ENCODE assay signal across 16 cellular contexts in genomic region chr2:224780814-224781213, GRCh38.
"Had no signal": no experiment of that assay in that cellular context is flagged by ENCODE, and none has a peak within 500 bp of the region (broad histone marks: within the 10 kb centered on the region; RNA-seq: fewer than 3 reads in every experiment).

No MANE protein-coding gene starts in this region.

- H3K4me1 ChIP-seq: heart right ventricle, left ventricle myocardium inferior, right atrium auricular region, suprapubic skin, upper lobe of left lung had no signal

- H3K4me1 Mint-ChIP-seq: activated naive CD8-positive, alpha-beta T cell treated with anti-CD3 and anti-CD28 coated beads, Interleukin-2, amount 10 ng/mL, durations not matched to agents 7 days and 5 days had no signal

- H3K36me3 Mint-ChIP-seq: WTC11 had no signal

- ATAC-seq: heart right ventricle; stimulated activated memory B cell treated with anti-CD40 and anti-IgM and Interleukin-4, amounts not matched to agents 10 μg/mL and 1 μg/mL and 100 μg/mL, for 72 hours; WTC11 had no signal

- H3K4me3 Mint-ChIP-seq: activated naive CD8-positive, alpha-beta T cell treated with anti-CD3 and anti-CD28 coated beads, Interleukin-2, amount 10 ng/mL, durations not matched to agents 7 days and 5 days; stimulated activated memory B cell treated with anti-CD40 and anti-IgM and Interleukin-4, amounts not matched to agents 10 μg/mL and 1 μg/mL and 100 μg/mL, for 72 hours; T-cell; WTC11 had no signal

- H3K9me3 Mint-ChIP-seq: activated naive CD8-positive, alpha-beta T cell treated with anti-CD3 and anti-CD28 coated beads, Interleukin-2, amount 10 ng/mL, durations not matched to agents 7 days and 5 days; stimulated activated memory B cell treated with anti-CD40 and anti-IgM and Interleukin-4, amounts not matched to agents 10 μg/mL and 1 μg/mL and 100 μg/mL, for 72 hours; T-cell; WTC11 had no signal

- H3K9me3 ChIP-seq: esophagus squamous epithelium, heart right ventricle, left ventricle myocardium inferior, right atrium auricular region, suprapubic skin, upper lobe of left lung had no signal

- H3K27ac Mint-ChIP-seq: stimulated activated memory B cell treated with anti-CD40 and anti-IgM and Interleukin-4, amounts not matched to agents 10 μg/mL and 1 μg/mL and 100 μg/mL, for 72 hours; WTC11 had no signal

- H3K36me3 ChIP-seq: left ventricle myocardium inferior, right atrium auricular region, suprapubic skin had no signal

- H3K4me3 ChIP-seq: esophagus squamous epithelium, heart right ventricle, left ventricle myocardium inferior, right atrium auricular region, SK-N-MC, suprapubic skin, upper lobe of left lung had no signal

- H3K27me3 ChIP-seq: right atrium auricular region, suprapubic skin, upper lobe of left lung had no signal

- DNase-seq: activated CD4-positive, alpha-beta T cell treated with anti-CD3 and anti-CD28 coated beads, Interleukin-2, amount 50 U/mL, for 1 hour; activated naive CD8-positive, alpha-beta T cell treated with anti-CD3 and anti-CD28 coated beads, Interleukin-2, amount 10 ng/mL, durations not matched to agents 7 days and 5 days; esophagus squamous epithelium; heart right ventricle; kidney; left ventricle myocardium inferior; mesendoderm; posterior cingulate gyrus; small intestine; T-cell; upper lobe of left lung had no signal

- H3K27me3 Mint-ChIP-seq: activated naive CD8-positive, alpha-beta T cell treated with anti-CD3 and anti-CD28 coated beads, Interleukin-2, amount 10 ng/mL, durations not matched to agents 7 days and 5 days; stimulated activated memory B cell treated with anti-CD40 and anti-IgM and Interleukin-4, amounts not matched to agents 10 μg/mL and 1 μg/mL and 100 μg/mL, for 72 hours; T-cell had no signal
